8 cellular contexts compared by ENCODE assay signal in the genomic region with DNA sequence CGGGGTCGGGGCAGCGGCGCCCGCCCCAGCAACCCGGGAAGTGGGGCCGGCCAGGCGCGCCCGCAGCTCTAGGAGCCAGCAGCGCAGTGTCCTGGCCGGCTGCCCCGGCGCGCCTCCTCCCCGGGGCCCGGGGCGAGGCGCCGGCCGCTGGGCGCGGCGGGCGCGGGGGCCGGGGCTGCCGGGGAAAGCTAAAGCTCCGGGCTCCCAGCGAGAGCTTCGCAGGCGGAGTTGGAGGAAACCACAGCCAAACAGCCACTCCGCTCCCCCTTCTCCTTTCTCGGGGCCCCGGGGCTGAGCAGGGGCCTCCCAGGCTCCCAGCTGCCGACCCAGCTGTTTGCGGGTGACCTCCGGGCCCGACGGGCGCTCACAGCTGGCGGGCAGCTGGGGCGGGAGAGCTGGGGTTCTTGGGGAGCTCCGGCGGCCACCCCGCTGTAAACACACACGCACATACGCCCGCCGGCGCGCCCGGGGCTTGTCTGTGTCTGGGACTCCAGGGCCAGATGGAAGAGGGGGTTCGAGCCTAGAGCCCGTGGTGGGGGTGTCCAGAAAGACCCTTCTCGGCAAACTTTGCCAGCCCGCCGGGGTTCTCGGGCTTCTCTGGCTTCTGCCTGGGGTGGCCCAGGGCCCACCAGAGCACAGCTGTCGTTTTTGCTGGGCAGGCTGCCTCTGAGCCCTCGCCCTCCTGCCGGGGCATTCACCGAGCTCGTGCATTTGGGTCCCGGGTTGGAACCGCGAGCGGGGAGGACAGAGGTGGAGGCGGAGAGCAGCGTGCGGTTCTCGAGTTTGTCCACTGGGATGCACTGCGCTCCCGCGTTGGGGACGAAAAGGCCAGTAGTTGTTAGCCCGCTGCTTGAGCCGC. TPM values are rescaled to one million over a fixed set of nuclear protein-coding genes. Genes with fewer than 3 reads are reported as not detected.
A peak's percentile ranks its signal among the peaks of the same experiment; 100 is the strongest.
DNase-seq lines count a peak whose midpoint lies in the region; ATAC-seq and TF ChIP-seq lines count a peak whose summit lies in the region.

No MANE protein-coding gene starts in this region.

- peak; percentile 23 for ATAC-seq in activated CD4-positive, alpha-beta T cell treated with anti-CD3 and anti-CD28 coated beads for 36 hours
- ATAC-seq in GM18511 (IDR thresholded peaks at IDR 0.05; ENCODE audit: unreplicated experiment), result no peak

- H4K91ac ChIP-seq in mesenchymal stem cell (ENCODE audit: low read length), result no peak overlapping the region

- H3K4me3 ChIP-seq in dorsolateral prefrontal cortex, result peak overlapping the region; percentile 49 to 81 (median 69)
- H3K4me3 ChIP-seq in mesenchymal stem cell (ENCODE audit: insufficient read depth in 1 of 2, low read depth in 1 of 2, low read length in 2 of 2), result no peak overlapping the region

- peak overlapping the region; percentile 11 for H2AFZ ChIP-seq in mesenchymal stem cell (ENCODE audit: low read depth, low read length)

- H3K14ac ChIP-seq in mesenchymal stem cell (ENCODE audit: low read length in 2 of 2), result no peak overlapping the region

- H3K36me3 ChIP-seq in mesenchymal stem cell (ENCODE audit: control insufficient read depth in 1 of 2, insufficient read depth in 2 of 2, low read depth in 1 of 2, low read length in 2 of 2), result no peaks in the 10 kb centered on the region

- H2BK12ac ChIP-seq in mesenchymal stem cell (ENCODE audit: low read length in 2 of 2), result no peak overlapping the region

- H3K4me3 Mint-ChIP-seq in activated CD4-positive, alpha-beta T cell treated with anti-CD3 and anti-CD28 coated beads for 36 hours, result no peak overlapping the region

- no peak overlapping the region for H2BK5ac ChIP-seq in mesenchymal stem cell (ENCODE audit: low read depth, low read length, poor library complexity, severe bottlenecking)

- peak; percentile 40 to 94 (median 84) for TF ChIP-seq CTCF in dorsolateral prefrontal cortex (IDR thresholded peaks at IDR 0.05 in 54 of 56, conservative IDR thresholded peaks at IDR 0.05 in 2 of 56; ENCODE audit: low read depth in 1 of 56, partially characterized antibody in 56 of 56)

- H3K27me3 Mint-ChIP-seq in activated CD4-positive, alpha-beta T cell treated with anti-CD3 and anti-CD28 coated beads for 36 hours, result peaks cover 43% of the 10 kb centered on the region

- H2BK15ac ChIP-seq in mesenchymal stem cell (ENCODE audit: low read depth, poor library complexity, severe bottlenecking), result no peak overlapping the region

- H3K27ac ChIP-seq in dorsolateral prefrontal cortex (peak overlapping the region; percentile 58 to 99 (median 97)), mesenchymal stem cell (ENCODE audit: low read length, poor library complexity, severe bottlenecking) (no peak overlapping the region)

- CTCF ChIA-PET in activated CD4-positive, alpha-beta T cell treated with anti-CD3 and anti-CD28 coated beads for 36 hours (lab: Charles Lee), result interaction anchor here (0.6 kb wide), 1 partner anchor 10 kb away, joined by 4 read pairs; no protein-coding TSS in a partner anchor

- no peaks in the 10 kb centered on the region for H3K79me1 ChIP-seq in mesenchymal stem cell (replicated peaks; ENCODE audit: low read length, poor library complexity, severe bottlenecking)

- no peaks in the 10 kb centered on the region for H3K4me1 Mint-ChIP-seq in activated CD4-positive, alpha-beta T cell treated with anti-CD3 and anti-CD28 coated beads for 36 hours

- H3K27me3 ChIP-seq in dorsolateral prefrontal cortex (peaks cover 0 to 17% (median 0%) of the 10 kb centered on the region in 45 donors), mesenchymal stem cell (ENCODE audit: control insufficient read depth in 1 of 2, insufficient read depth in 1 of 2, low read length in 2 of 2) (peaks cover 54 to 69% of the 10 kb centered on the region in 2 experiments)

- peaks cover 14% of the 10 kb centered on the region for H3K4me1 ChIP-seq in mesenchymal stem cell (ENCODE audit: control insufficient read depth, insufficient read depth, low read depth, low read length)

- 3% methylated on average over 48 of the region's 78 CpGs for WGBS in mesenchymal stem cell

- H3K18ac ChIP-seq in mesenchymal stem cell (ENCODE audit: low read depth in 1 of 2, low read length in 2 of 2), result no peak overlapping the region

- DNase-seq in activated CD4-positive, alpha-beta T cell treated with anti-CD3 and anti-CD28 coated beads for 36 hours, result peak; percentile 53
- DNase-seq in activated CD4-positive, alpha-beta T cell treated with anti-CD3 and anti-CD28 coated beads for 1 hour, result no peak
- DNase-seq in NCI-H2196 (lab: John Stamatoyannopoulos, UW; ENCODE audit: unreplicated experiment), result peak; percentile 66
- peak; percentile 49 to 95 (median 92) for DNase-seq in dorsolateral prefrontal cortex
- DNase-seq in mesenchymal stem cell, result no peak
- no peak for DNase-seq in stimulated activated naive CD4-positive, alpha-beta T cell treated with Interleukin-2 at 50 U/mL for 16 hours (lab: John Stamatoyannopoulos, UW)
- no peak for DNase-seq in T-helper 9 cell

- no peaks in the 10 kb centered on the region for H3K9me3 Mint-ChIP-seq in activated CD4-positive, alpha-beta T cell treated with anti-CD3 and anti-CD28 coated beads for 36 hours (ENCODE audit: low read depth)

- no peak overlapping the region for H3K27ac Mint-ChIP-seq in activated CD4-positive, alpha-beta T cell treated with anti-CD3 and anti-CD28 coated beads for 36 hours

- H3K36me3 Mint-ChIP-seq in activated CD4-positive, alpha-beta T cell treated with anti-CD3 and anti-CD28 coated beads for 36 hours (ENCODE audit: low read depth), result no peaks in the 10 kb centered on the region

- no peak overlapping the region for H4K8ac ChIP-seq in mesenchymal stem cell (ENCODE audit: low read length)

- H3K4ac ChIP-seq in mesenchymal stem cell (ENCODE audit: low read depth in 1 of 2, low read length in 2 of 2), result no peak overlapping the region

- no peak overlapping the region for H3K23ac ChIP-seq in mesenchymal stem cell (ENCODE audit: low read length in 2 of 2)

- H3K9me3 ChIP-seq in mesenchymal stem cell (ENCODE audit: control insufficient read depth, low read length), result no peaks in the 10 kb centered on the region

- POLR2A ChIA-PET in activated CD4-positive, alpha-beta T cell treated with anti-CD3 and anti-CD28 coated beads for 36 hours (lab: Charles Lee), result no interaction called here

- intact Hi-C loops in activated CD4-positive, alpha-beta T cell treated with anti-CD3 and anti-CD28 coated beads for 36 hours (cut with DNase I, micrococcal nuclease), result no loop called here
- intact Hi-C loops in dorsolateral prefrontal cortex (cut with DNase I), result loop anchor here (1.0 to 10.0 kb wide), 11 partner anchors 41 to 1319 kb away; a partner anchor contains a TSS

- no peak overlapping the region for H2AK5ac ChIP-seq in mesenchymal stem cell (ENCODE audit: low read length, severe bottlenecking)

- H3K9ac ChIP-seq in mesenchymal stem cell (ENCODE audit: low read length), result no peak overlapping the region

- no peak overlapping the region for H3K4me2 ChIP-seq in mesenchymal stem cell (ENCODE audit: low read length, poor library complexity, severe bottlenecking)

- H2BK120ac ChIP-seq in mesenchymal stem cell (ENCODE audit: low read depth, low read length), result no peak overlapping the region

RNA-seq across cellular contexts. Expression of a gene that starts 1.5 kb away (rescaled TPM):
- not detected for total RNA-seq in activated CD4-positive, alpha-beta T cell treated with anti-CD3 and anti-CD28 coated beads for 36 hours
- 10 to 100 TPM; 21.7 to 74.9 (median 55.1) TPM for total RNA-seq in dorsolateral prefrontal cortex
- not detected for polyA plus RNA-seq in mesenchymal stem cell (2013, experiment 1 of 2)
- not detected for polyA plus RNA-seq in mesenchymal stem cell (2013, experiment 2 of 2)

Comparison
In these comparisons a context has a peak if more than half of its experiments do, and no peak if none do; other contexts are left out.
1. DNase-seq: peak in activated CD4-positive, alpha-beta T cell treated with anti-CD3 and anti-CD28 coated beads for 36 hours (single experiment), NCI-H2196 (single experiment) and dorsolateral prefrontal cortex (10 of 10); none in activated CD4-positive, alpha-beta T cell treated with anti-CD3 and anti-CD28 coated beads for 1 hour (single experiment), mesenchymal stem cell (single experiment), stimulated activated naive CD4-positive, alpha-beta T cell treated with Interleukin-2 at 50 U/mL for 16 hours (single experiment) and T-helper 9 cell (single experiment).
2. H3K4me3 ChIP-seq: peak in dorsolateral prefrontal cortex (59 of 59); none in mesenchymal stem cell (0 of 2).
3. RNA of a gene that starts 1.5 kb away (total RNA-seq): 21.7 to 74.9 TPM in dorsolateral prefrontal cortex; not detected in activated CD4-positive, alpha-beta T cell treated with anti-CD3 and anti-CD28 coated beads for 36 hours; every median in the first group is over 10 times any median in the second.
4. intact Hi-C loops: an anchor here in dorsolateral prefrontal cortex (1.0 to 10.0 kb wide); none called in activated CD4-positive, alpha-beta T cell treated with anti-CD3 and anti-CD28 coated beads for 36 hours.